Comparison of ENCODE assay signal across 12 cellular contexts in the genomic region with DNA sequence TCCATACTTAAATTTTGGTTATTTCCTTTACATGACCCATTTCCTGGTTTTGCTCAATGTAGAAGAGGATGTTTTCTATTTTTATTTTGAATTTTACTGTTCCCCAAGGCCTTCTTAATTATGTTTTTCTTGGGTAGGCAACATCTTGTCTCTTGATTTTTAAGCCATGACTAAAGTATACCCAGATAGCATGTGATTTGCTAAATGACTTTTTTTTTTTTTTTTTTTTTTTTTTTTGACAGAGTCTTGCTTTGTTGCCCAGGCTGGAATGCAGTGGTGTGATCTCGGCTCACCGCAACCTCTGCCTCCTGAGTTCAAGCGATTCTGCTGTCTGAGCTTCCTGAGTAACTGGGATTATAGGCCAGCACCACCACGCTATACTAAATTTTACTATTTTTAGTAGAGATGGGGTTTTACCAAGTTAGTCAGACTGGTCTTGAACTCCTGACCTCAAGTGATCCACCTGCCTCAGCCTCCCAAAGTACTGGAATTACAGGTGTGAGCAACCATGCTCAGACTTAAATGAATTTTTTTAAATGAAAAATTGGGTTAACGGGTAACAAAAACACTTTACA.
"Had no signal": no experiment of that assay in that cellular context is flagged by ENCODE, and none has a peak within 500 bp of the region (broad histone marks: within the 10 kb centered on the region; RNA-seq: fewer than 3 reads in every experiment).

No MANE protein-coding gene starts in this region.

- H3K4me3 ChIP-seq: upper lobe of right lung had no signal

- DNase-seq: activated naive CD4-positive, alpha-beta T cell treated with anti-CD3 and anti-CD28 coated beads, Interleukin-2, amount 50 U/mL, for 16 hours; activated T-cell treated with anti-CD3 and anti-CD28 coated beads, Interleukin-2, amount 50 U/mL, for 1 hour; amniotic stem cell; dermis blood vessel endothelial cell; endodermal cell; erythroblast; foreskin keratinocyte; stimulated activated CD4-positive, alpha-beta T cell treated with anti-CD3 and anti-CD28 coated beads, Interleukin-2, amount 100 ng/mL, for 24 hours; stimulated activated naive CD4-positive, alpha-beta T cell; upper lobe of right lung had no signal

- H3K36me3 ChIP-seq: upper lobe of right lung had no signal

- ATAC-seq: SK-N-SH treated with all-trans-retinoic acid at 6 μM for 48 hours, upper lobe of right lung had no signal

- H3K27me3 ChIP-seq: foreskin keratinocyte, upper lobe of right lung had no signal

- H3K9me3 ChIP-seq: upper lobe of right lung had no signal

- H3K27ac ChIP-seq: foreskin keratinocyte, upper lobe of right lung had no signal

- FAIRE-seq: keratinocyte had no signal

- H3K4me1 ChIP-seq: upper lobe of right lung had no signal
